17 cellular contexts compared by ENCODE assay signal in genomic region chr12:132486576-132486975, GRCh38. TPM values are rescaled to one million over a fixed set of nuclear protein-coding genes. Genes with fewer than 3 reads are reported as not detected.
DNase-seq lines count a peak whose midpoint lies in the region; ATAC-seq lines count a peak whose summit lies in the region.
"Had no signal": no experiment of that assay in that cellular context is flagged by ENCODE, and none has a peak within 500 bp of the region (broad histone marks: within the 10 kb centered on the region; RNA-seq: fewer than 3 reads in every experiment).

No MANE protein-coding gene starts in this region.

- H3K27me3 Mint-ChIP-seq in T-cell (no peaks in the 10 kb centered on the region), memory B cell (no peaks in the 10 kb centered on the region)

- H3K27ac Mint-ChIP-seq in T-cell (peak overlapping the region; percentile 87 to 95), memory B cell (peak overlapping the region; percentile 94)
- peak overlapping the region; percentile 90 for H3K27ac Mint-ChIP-seq in stimulated activated effector memory CD8-positive, alpha-beta T cell treated with anti-CD3 and anti-CD28 coated beads, Interleukin-12 subunit alpha, Interleukin-12 subunit beta, amount 100 ng/mL, for 72 hours

- peak overlapping the region in 1 of 3 donors; percentile 37 for H3K4me3 Mint-ChIP-seq in T-cell
- no peak overlapping the region for H3K4me3 Mint-ChIP-seq in memory B cell
- peak overlapping the region; percentile 85 for H3K4me3 Mint-ChIP-seq in stimulated activated effector memory CD8-positive, alpha-beta T cell treated with anti-CD3 and anti-CD28 coated beads, Interleukin-12 subunit alpha, Interleukin-12 subunit beta, amount 100 ng/mL, for 72 hours

- intact Hi-C loops in Right ventricle myocardium superior (cut with DNase I): no loop called here
- intact Hi-C loops in cardiac septum (cut with DNase I): no loop called here

- CTCF ChIA-PET in T-cell (lab: Charles Lee): interaction anchor here in 1 of 2 donors (0.7 kb wide), 1 partner anchor 73 kb away, joined by 4 read pairs; no protein-coding TSS in a partner anchor

- no peak for ATAC-seq in Right ventricle myocardium superior (ENCODE audit: poor library complexity)
- ATAC-seq in T-cell (replicated peaks in 1 of 4): no peak
- ATAC-seq in memory B cell (ENCODE audit: low read depth): no peak
- no peak for ATAC-seq in stimulated activated effector memory CD8-positive, alpha-beta T cell treated with anti-CD3 and anti-CD28 coated beads, Interleukin-12 subunit alpha, Interleukin-12 subunit beta, amount 100 ng/mL, for 72 hours
- ATAC-seq: Panc1 had no signal

- DNase-seq in Right ventricle myocardium superior (peak; percentile 27), cardiac septum (ENCODE audit: low spot score) (no peak), T-cell (no peak), memory B cell (ENCODE audit: low spot score in 2 of 2) (no peak), iPS-NIHi11 (ENCODE audit: low spot score) (no peak), AG20443 (ENCODE audit: low spot score) (no peak), GM19238 (ENCODE audit: insufficient read length, low spot score) (no peak)
- DNase-seq in stimulated activated effector memory CD8-positive, alpha-beta T cell treated with anti-CD3 and anti-CD28 coated beads, Interleukin-12 subunit alpha, Interleukin-12 subunit beta, amount 100 ng/mL, for 72 hours (ENCODE audit: low spot score in 2 of 2): no peak
- DNase-seq: AML-193, EL, Kasumi-1, NCI-H1417, NCI-H1930, NCI-H446 treated with DMSO at 0.1 percent for 48 hours, NCI-H774, SHP77 had no signal

- H3K4me1 Mint-ChIP-seq in T-cell (peaks cover 34 to 49% (median 42%) of the 10 kb centered on the region in 3 donors), memory B cell (peaks cover 39% of the 10 kb centered on the region)
- H3K4me1 Mint-ChIP-seq in stimulated activated effector memory CD8-positive, alpha-beta T cell treated with anti-CD3 and anti-CD28 coated beads, Interleukin-12 subunit alpha, Interleukin-12 subunit beta, amount 100 ng/mL, for 72 hours: peaks cover 45% of the 10 kb centered on the region

- POLR2A ChIA-PET in T-cell (lab: Charles Lee): no interaction called here

- H3K9me3 Mint-ChIP-seq in T-cell (no peaks in the 10 kb centered on the region), memory B cell (no peaks in the 10 kb centered on the region)
- H3K9me3 Mint-ChIP-seq in stimulated activated effector memory CD8-positive, alpha-beta T cell treated with anti-CD3 and anti-CD28 coated beads, Interleukin-12 subunit alpha, Interleukin-12 subunit beta, amount 100 ng/mL, for 72 hours: no peaks in the 10 kb centered on the region

- no peaks in the 10 kb centered on the region for H3K36me3 Mint-ChIP-seq in T-cell
- H3K36me3 Mint-ChIP-seq in memory B cell: no peaks in the 10 kb centered on the region
- H3K36me3 Mint-ChIP-seq in stimulated activated effector memory CD8-positive, alpha-beta T cell treated with anti-CD3 and anti-CD28 coated beads, Interleukin-12 subunit alpha, Interleukin-12 subunit beta, amount 100 ng/mL, for 72 hours: peaks cover 6% of the 10 kb centered on the region

RNA-seq across cellular contexts. Expression of gene FBRSL1, which starts 3.4 kb away (rescaled TPM):
- total RNA-seq in Right ventricle myocardium superior (58.6 TPM), cardiac septum (60.4 TPM), T-cell (100 to 1,000 TPM in 2 of 5 donors, 10 to 100 TPM in 3; 82.1 to 114 (median 99.3) TPM)
